18 cellular contexts compared by ENCODE assay signal in genomic region chr11:13283636-13284035, GRCh38.
"Had no signal": no experiment of that assay in that cellular context is flagged by ENCODE, and none has a peak within 500 bp of the region (broad histone marks: within the 10 kb centered on the region; RNA-seq: fewer than 3 reads in every experiment).

No MANE protein-coding gene starts in this region.

- H3K36me3 ChIP-seq: brain microvascular endothelial cell, lower lobe of right lung, prostate gland, sigmoid colon, upper lobe of left lung had no signal

- H3K4me1 ChIP-seq: prostate gland had no signal

- H3K4me3 Mint-ChIP-seq: activated CD4-positive, alpha-beta memory T cell treated with anti-CD3 and anti-CD28 coated beads for 36 hours; activated naive CD8-positive, alpha-beta T cell treated with anti-CD3 and anti-CD28 coated beads for 36 hours; activated T-cell treated with anti-CD3 and anti-CD28 coated beads, Interleukin-2, amount 50 U/mL, for 72 hours; stimulated activated naive B cell treated with anti-CD40 and anti-IgM and Interleukin-4, amounts not matched to agents 10 μg/mL and 1 μg/mL and 100 μg/mL, for 72 hours had no signal

- FAIRE-seq: endothelial cell of umbilical vein had no signal

- H3K4me3 ChIP-seq: lower lobe of right lung, prostate gland, sigmoid colon, upper lobe of left lung had no signal

- DNase-seq: activated CD4-positive, alpha-beta memory T cell treated with anti-CD3 and anti-CD28 coated beads for 36 hours; activated CD8-positive, alpha-beta memory T cell treated with anti-CD3 and anti-CD28 coated beads, Interleukin-2, amount 50 U/mL, for 4 hours; activated gamma-delta T cell treated with Interleukin-2 at 50 U/mL for 16 hours; activated naive CD8-positive, alpha-beta T cell treated with anti-CD3 and anti-CD28 coated beads for 36 hours; activated T-cell treated with anti-CD3 and anti-CD28 coated beads, Interleukin-2, amount 50 U/mL, for 72 hours; brain microvascular endothelial cell; foreskin keratinocyte; lower lobe of right lung; midbrain; nucleus accumbens; sigmoid colon; stimulated activated CD4-positive, alpha-beta T cell treated with anti-CD3 and anti-CD28 coated beads, Interleukin-2, amount 100 ng/mL, for 24 hours; stimulated activated naive B cell treated with anti-CD40 and anti-IgM and Interleukin-4, amounts not matched to agents 10 μg/mL and 1 μg/mL and 100 μg/mL, for 72 hours; substantia nigra; T1000; upper lobe of left lung had no signal

- H3K27me3 Mint-ChIP-seq: activated CD4-positive, alpha-beta memory T cell treated with anti-CD3 and anti-CD28 coated beads for 36 hours; activated naive CD8-positive, alpha-beta T cell treated with anti-CD3 and anti-CD28 coated beads for 36 hours had no signal

- H3K9me3 ChIP-seq: lower lobe of right lung, prostate gland, sigmoid colon, upper lobe of left lung had no signal

- H3K9me3 Mint-ChIP-seq: activated CD4-positive, alpha-beta memory T cell treated with anti-CD3 and anti-CD28 coated beads for 36 hours; activated naive CD8-positive, alpha-beta T cell treated with anti-CD3 and anti-CD28 coated beads for 36 hours; activated T-cell treated with anti-CD3 and anti-CD28 coated beads, Interleukin-2, amount 50 U/mL, for 72 hours had no signal

- H3K27ac ChIP-seq: brain microvascular endothelial cell, foreskin keratinocyte, lower lobe of right lung, prostate gland, sigmoid colon, upper lobe of left lung had no signal

- ATAC-seq: activated T-cell treated with anti-CD3 and anti-CD28 coated beads, Interleukin-2, amount 50 U/mL, for 72 hours; foreskin keratinocyte; lower lobe of right lung; stimulated activated naive B cell treated with anti-CD40 and anti-IgM and Interleukin-4, amounts not matched to agents 10 μg/mL and 1 μg/mL and 100 μg/mL, for 72 hours had no signal

- H3K27me3 ChIP-seq: foreskin keratinocyte, sigmoid colon, upper lobe of left lung had no signal

- H3K27ac Mint-ChIP-seq: activated CD4-positive, alpha-beta memory T cell treated with anti-CD3 and anti-CD28 coated beads for 36 hours; activated naive CD8-positive, alpha-beta T cell treated with anti-CD3 and anti-CD28 coated beads for 36 hours; activated T-cell treated with anti-CD3 and anti-CD28 coated beads, Interleukin-2, amount 50 U/mL, for 72 hours; stimulated activated naive B cell treated with anti-CD40 and anti-IgM and Interleukin-4, amounts not matched to agents 10 μg/mL and 1 μg/mL and 100 μg/mL, for 72 hours had no signal
